Comparison of ENCODE assay signal across 1 cellular context in the genomic region with DNA sequence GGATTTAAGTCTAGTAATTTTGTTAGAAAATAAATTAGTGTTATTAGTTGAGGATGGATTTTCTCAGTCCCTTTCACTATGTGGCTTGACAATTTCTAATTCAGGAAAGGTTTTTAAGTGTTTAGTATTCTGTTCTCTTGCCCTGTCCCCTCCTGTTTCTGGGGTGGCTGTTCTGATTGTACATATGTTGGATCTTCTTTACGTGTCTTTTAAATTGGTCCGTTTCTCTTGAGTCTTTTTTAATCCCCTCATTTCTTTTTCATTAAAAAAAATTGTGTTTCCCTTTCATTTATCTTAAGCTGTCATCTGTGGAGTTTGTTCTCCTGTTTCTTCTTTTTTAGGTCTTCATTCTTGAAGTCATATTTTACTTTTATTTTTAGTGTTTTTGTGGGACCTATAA.
TF ChIP-seq lines count a peak whose summit lies in the region.

No MANE protein-coding gene starts in this region.

TF ChIP-seq in K562, 482 proteins besides CTCF, POLR2A, EP300 and RAD21:
- TF ChIP-seq SRSF3 (IDR thresholded peaks at IDR 0.05; ENCODE audit: insufficient read depth, low read length) (no peak), TRIM28 (IDR thresholded peaks at IDR 0.05) (peak; percentile 47; the same call in 1 of the 2 replicates)
